9 cellular contexts compared by ENCODE assay signal in genomic region chr10:112985701-112986510, GRCh38. TPM values are rescaled to one million over a fixed set of nuclear protein-coding genes. Genes with fewer than 3 reads are reported as not detected.
DNase-seq lines count a peak whose midpoint lies in the region; ATAC-seq and TF ChIP-seq lines count a peak whose summit lies in the region.
"Had no signal": no experiment of that assay in that cellular context is flagged by ENCODE, and none has a peak within 500 bp of the region (broad histone marks: within the 10 kb centered on the region; RNA-seq: fewer than 3 reads in every experiment).

No MANE protein-coding gene starts in this region.

- no peaks in the 10 kb centered on the region for H3K9me3 Mint-ChIP-seq in chondrocyte (ENCODE audit: low read depth)
- peaks cover 5% of the 10 kb centered on the region for H3K9me3 Mint-ChIP-seq in activated T-helper 1 cell treated with anti-CD3 and anti-CD28 coated beads, Interleukin-12 subunit alpha, Interleukin-12 subunit beta, Interleukin-2, Interleukin-4 antibody, amounts not matched to agents 30 ng/mL and 10 ng/mL and 1 ng/mL, durations not matched to agents 14 hours and 24 hours and 36 hours

- no peak overlapping the region for H3K4me3 Mint-ChIP-seq in chondrocyte (ENCODE audit: unreplicated experiment)
- H3K4me3 Mint-ChIP-seq in activated T-helper 1 cell treated with anti-CD3 and anti-CD28 coated beads, Interleukin-12 subunit alpha, Interleukin-12 subunit beta, Interleukin-2, Interleukin-4 antibody, amounts not matched to agents 30 ng/mL and 10 ng/mL and 1 ng/mL, durations not matched to agents 14 hours and 24 hours and 36 hours: no peak overlapping the region

- H2AFZ ChIP-seq in osteoblast (ENCODE audit: low read length): no peak overlapping the region

- no peaks in the 10 kb centered on the region for H3K9me3 ChIP-seq in osteoblast (ENCODE audit: low read depth, low read length)

- no peak for TF ChIP-seq CTCF in chondrocyte (IDR thresholded peaks at IDR 0.05)
- TF ChIP-seq CTCF in osteoblast (IDR thresholded peaks at IDR 0.05; ENCODE audit: extremely low read depth, low read depth, low read length): no peak

- peak overlapping the region; percentile 84 for H3K27ac Mint-ChIP-seq in chondrocyte (ENCODE audit: unreplicated experiment)
- no peak overlapping the region for H3K27ac Mint-ChIP-seq in activated T-helper 1 cell treated with anti-CD3 and anti-CD28 coated beads, Interleukin-12 subunit alpha, Interleukin-12 subunit beta, Interleukin-2, Interleukin-4 antibody, amounts not matched to agents 30 ng/mL and 10 ng/mL and 1 ng/mL, durations not matched to agents 14 hours and 24 hours and 36 hours

- H3K4me1 Mint-ChIP-seq in chondrocyte (ENCODE audit: low read depth): peaks cover 83% of the 10 kb centered on the region
- H3K4me1 Mint-ChIP-seq in activated T-helper 1 cell treated with anti-CD3 and anti-CD28 coated beads, Interleukin-12 subunit alpha, Interleukin-12 subunit beta, Interleukin-2, Interleukin-4 antibody, amounts not matched to agents 30 ng/mL and 10 ng/mL and 1 ng/mL, durations not matched to agents 14 hours and 24 hours and 36 hours (ENCODE audit: low read depth): peaks cover 9% of the 10 kb centered on the region

- H3K79me2 ChIP-seq in osteoblast (ENCODE audit: insufficient read depth, low read length): peaks cover 46% of the 10 kb centered on the region

- H3K36me3 ChIP-seq in osteoblast (ENCODE audit: insufficient read depth, low read length): no peaks in the 10 kb centered on the region

- ATAC-seq in HG02870 (IDR thresholded peaks at IDR 0.05; ENCODE audit: unreplicated experiment) (no peak), HG03432 (IDR thresholded peaks at IDR 0.05; ENCODE audit: unreplicated experiment) (no peak)

- peak overlapping the region; percentile 69 for H3K4me2 ChIP-seq in osteoblast (ENCODE audit: insufficient read depth, low read length)

- peaks cover 40% of the 10 kb centered on the region for H4K20me1 ChIP-seq in osteoblast (ENCODE audit: insufficient read depth, low read length)

- intact Hi-C loops in activated T-helper 1 cell treated with anti-CD3 and anti-CD28 coated beads, Interleukin-12 subunit alpha, Interleukin-12 subunit beta, Interleukin-2, Interleukin-4 antibody, amounts not matched to agents 30 ng/mL and 10 ng/mL and 1 ng/mL, durations not matched to agents 14 hours and 24 hours and 36 hours (cut with micrococcal nuclease): loop anchor here (10.0 kb wide), 1 partner anchor 699 kb away; no protein-coding TSS in a partner anchor

- H3K36me3 Mint-ChIP-seq in chondrocyte (ENCODE audit: low read depth): peaks cover 4% of the 10 kb centered on the region
- no peaks in the 10 kb centered on the region for H3K36me3 Mint-ChIP-seq in activated T-helper 1 cell treated with anti-CD3 and anti-CD28 coated beads, Interleukin-12 subunit alpha, Interleukin-12 subunit beta, Interleukin-2, Interleukin-4 antibody, amounts not matched to agents 30 ng/mL and 10 ng/mL and 1 ng/mL, durations not matched to agents 14 hours and 24 hours and 36 hours (ENCODE audit: low read depth)

- DNase-seq in GF-D8 (lab: John Stamatoyannopoulos, UW) (peak; percentile 12), Kasumi-1 (lab: John Stamatoyannopoulos, UW) (peak; percentile 84 to 85), chondrocyte (ENCODE audit: low spot score) (no peak), osteoblast (ENCODE audit: insufficient read length, low spot score, missing footprints) (no peak), SW 1271 (lab: John Stamatoyannopoulos, UW) (no peak)
- no peak for DNase-seq in activated T-helper 1 cell treated with anti-CD3 and anti-CD28 coated beads, Interleukin-12 subunit alpha, Interleukin-12 subunit beta, Interleukin-2, Interleukin-4 antibody, amounts not matched to agents 30 ng/mL and 10 ng/mL and 1 ng/mL, durations not matched to agents 14 hours and 24 hours and 36 hours (ENCODE audit: low spot score)
- DNase-seq: NCI-H1048 had no signal

- H3K27ac ChIP-seq in osteoblast (ENCODE audit: low read depth, low read length): peak overlapping the region; percentile 62

- no peaks in the 10 kb centered on the region for H3K27me3 Mint-ChIP-seq in chondrocyte (ENCODE audit: low read depth)
- H3K27me3 Mint-ChIP-seq in activated T-helper 1 cell treated with anti-CD3 and anti-CD28 coated beads, Interleukin-12 subunit alpha, Interleukin-12 subunit beta, Interleukin-2, Interleukin-4 antibody, amounts not matched to agents 30 ng/mL and 10 ng/mL and 1 ng/mL, durations not matched to agents 14 hours and 24 hours and 36 hours (ENCODE audit: insufficient read depth): peaks cover 80% of the 10 kb centered on the region

- peak overlapping the region; percentile 50 for H3K4me3 ChIP-seq in osteoblast (ENCODE audit: insufficient read depth, low read length)

- H3K27me3 ChIP-seq in osteoblast (ENCODE audit: insufficient read depth, low read length): no peaks in the 10 kb centered on the region

- H3K4me1 ChIP-seq in osteoblast (ENCODE audit: insufficient read depth, low read length): peaks cover 42% of the 10 kb centered on the region

RNA-seq across cellular contexts. Expression of gene TCF7L2, which starts 35.9 kb away (rescaled TPM):
- total RNA-seq in chondrocyte (30.9 to 42.3 TPM (median 34.4 TPM) in 3 replicates), osteoblast (9.0 and 10.6 TPM in 2 replicates)
- total RNA-seq in activated T-helper 1 cell treated with anti-CD3 and anti-CD28 coated beads, Interleukin-12 subunit alpha, Interleukin-12 subunit beta, Interleukin-2, Interleukin-4 antibody, amounts not matched to agents 30 ng/mL and 10 ng/mL and 1 ng/mL, durations not matched to agents 14 hours and 24 hours and 36 hours: 0.32 and 0.36 TPM in 2 replicates

Comparison
In these comparisons a context has a peak if more than half of its experiments do, and no peak if none do; other contexts are left out.
1. DNase-seq: peak in GF-D8 (single experiment) and Kasumi-1 (2 of 2); none in chondrocyte (single experiment), osteoblast (single experiment), activated T-helper 1 cell treated with anti-CD3 and anti-CD28 coated beads, Interleukin-12 subunit alpha, Interleukin-12 subunit beta, Interleukin-2, Interleukin-4 antibody, amounts not matched to agents 30 ng/mL and 10 ng/mL and 1 ng/mL, durations not matched to agents 14 hours and 24 hours and 36 hours (single experiment) and SW 1271 (0 of 2).